Comparison of ENCODE assay signal across 8 cellular contexts in the genomic region with DNA sequence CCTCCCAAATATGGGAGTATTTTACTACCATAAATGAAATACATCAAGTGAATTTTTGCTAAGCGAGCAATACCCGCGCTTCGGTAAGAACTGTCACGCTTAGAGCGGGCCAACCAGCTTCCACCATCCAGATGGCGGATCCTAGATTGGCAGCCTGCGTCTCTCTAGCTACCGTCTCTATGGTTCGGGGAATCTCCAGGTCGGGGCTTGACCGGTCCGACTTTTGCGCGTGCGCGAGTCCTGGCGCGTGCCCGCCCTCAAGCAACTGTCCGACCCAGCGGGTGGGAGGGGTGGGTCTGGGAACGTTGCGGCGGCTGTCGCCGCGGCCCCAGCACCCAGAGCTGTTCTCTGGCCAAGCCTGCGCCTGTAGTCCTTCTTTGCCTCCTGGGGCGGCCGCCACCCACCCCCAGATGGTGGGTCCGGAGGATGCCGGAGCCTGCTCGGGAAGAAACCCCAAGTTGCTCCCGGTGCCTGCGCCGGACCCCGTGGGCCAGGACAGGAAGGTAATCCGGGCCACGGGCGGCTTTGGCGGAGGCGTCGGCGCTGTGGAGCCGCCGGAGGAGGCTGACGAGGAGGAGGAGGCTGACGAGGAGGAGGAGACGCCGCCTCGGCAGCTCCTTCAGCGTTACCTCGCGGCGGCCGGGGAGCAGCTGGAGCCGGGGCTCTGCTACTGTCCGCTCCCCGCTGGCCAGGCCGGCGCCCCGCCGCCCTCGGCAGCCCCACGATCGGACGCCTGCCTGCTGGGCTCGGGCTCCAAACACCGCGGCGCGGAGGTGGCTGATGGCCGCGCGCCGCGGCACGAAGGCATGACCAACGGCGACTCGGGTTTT. TPM values are rescaled to one million over a fixed set of nuclear protein-coding genes. Genes with fewer than 3 reads are reported as not detected.
A peak's percentile ranks its signal among the peaks of the same experiment; 100 is the strongest.
DNase-seq lines count a peak whose midpoint lies in the region; ATAC-seq and TF ChIP-seq lines count a peak whose summit lies in the region.

A gene (plus strand): TSS at position 338 of the 830 bp plus-strand sequence. CDS start 73 bp downstream, at position 411.

- peaks cover 44% of the 10 kb centered on the region for H3K79me2 ChIP-seq in PC-3 (ENCODE audit: low read length)

- peak within 1 kb of the TSS; percentile 46; the same call in 1 of the 3 replicates for H2BK15ac ChIP-seq in IMR-90 (ENCODE audit: low read depth, low read length)

- H3K79me1 ChIP-seq in IMR-90 (ENCODE audit: low read depth in 1 of 2, low read length in 2 of 2), result peaks cover 0 to 26% of the 10 kb centered on the region in 2 experiments; a peak in 2 of 4 replicates

- H2AK9ac ChIP-seq in IMR-90 (replicated peaks; ENCODE audit: low read depth, low read length, poor library complexity), result peak within 1 kb of the TSS; percentile 67

- peak within 1 kb of the TSS; percentile 62; the same call in 1 of the 2 replicates for H3K4ac ChIP-seq in IMR-90 (ENCODE audit: low read depth, low read length)

- TF ChIP-seq POLR2A in IMR-90 (IDR thresholded peaks at IDR 0.05; ENCODE audit: low read depth, low read length), result 0 out of 2 replicates have a peak, but pooled peaks have one; percentile 56
- peak in 1 of 2 donors; percentile 63 for TF ChIP-seq POLR2A in vagina (IDR thresholded peaks at IDR 0.05)

- peak within 1 kb of the TSS; percentile 59; the same call in 1 of the 2 replicates for H3K56ac ChIP-seq in IMR-90 (ENCODE audit: extremely low read depth, insufficient read depth, low read length)

- no peaks in the 10 kb centered on the region for H3F3A ChIP-seq in PC-3 (ENCODE audit: low read length, unreplicated experiment)

- H3K27ac ChIP-seq in IMR-90 (ENCODE audit: insufficient read depth, low read length) (peak within 1 kb of the TSS; percentile 90), PC-3 (ENCODE audit: low read length) (peak within 1 kb of the TSS; percentile 25; the same call in 1 of the 2 replicates), vagina (peak within 1 kb of the TSS; percentile 87)

- peak within 1 kb of the TSS; percentile 63 for H2BK120ac ChIP-seq in IMR-90 (ENCODE audit: low read depth, low read length)

- H3K9me1 ChIP-seq in IMR-90 (ENCODE audit: insufficient read depth, low read length), result no peaks in the 10 kb centered on the region; the same call in 1 of the 2 replicates

- H4K20me1 ChIP-seq in IMR-90 (ENCODE audit: insufficient read depth, low read length) (no peaks in the 10 kb centered on the region), PC-3 (ENCODE audit: low read length) (no peaks in the 10 kb centered on the region)

- dilution Hi-C loops in IMR-90 (cut with HindIII; ENCODE audit: low sequenced_read_pairs, unreplicated experiment), result no loop called here

- H4K91ac ChIP-seq in IMR-90 (ENCODE audit: insufficient read depth, low read depth, low read length), result peak within 1 kb of the TSS; percentile 48; the same call in 1 of the 2 replicates

- intact Hi-C loops in IMR-90 (cut with micrococcal nuclease), result loop anchor here (2.0 kb wide), 3 partner anchors 40 to 142 kb away; a partner anchor contains a TSS
- intact Hi-C loops in PC-3 (cut with micrococcal nuclease), result loop anchor here (1.0 to 5.0 kb wide), 2 partner anchors 40 kb away; a partner anchor contains a TSS
- intact Hi-C loops in Right ventricle myocardium inferior (cut with DNase I), result loop anchor here (2.0 kb wide), 1 partner anchor 40 kb away; a partner anchor contains a TSS
- intact Hi-C loops in vagina (cut with DNase I), result no loop called here

- TF ChIP-seq RAD21 in IMR-90 (IDR thresholded peaks at IDR 0.05; ENCODE audit: low read length), result no peak

- H3K4me3 ChIP-seq in IMR-90 (ENCODE audit: insufficient read depth, low read depth, low read length), result peak within 1 kb of the TSS; percentile 83
- H3K4me3 ChIP-seq in PC-3 (ENCODE audit: low read length), result peak within 1 kb of the TSS; percentile 85
- peak within 1 kb of the TSS; percentile 99 for H3K4me3 ChIP-seq in adipocyte (ENCODE audit: low read length)
- H3K4me3 ChIP-seq in vagina, result peak within 1 kb of the TSS; percentile 82 to 87

- peak within 1 kb of the TSS; percentile 82 to 100 for H4K8ac ChIP-seq in IMR-90 (ENCODE audit: low read depth in 2 of 2, low read length in 2 of 2)

- BruUV-seq in IMR-90 (replicated peaks; lab: Mats Ljungman, UMichigan), result no TSS peak
- no TSS peak for BruUV-seq in PC-3 (replicated peaks; lab: Mats Ljungman, UMichigan)

- H3K4me1 ChIP-seq in ES-I3 (ENCODE audit: insufficient read depth, low read length), result no peaks in the 10 kb centered on the region
- no peaks in the 10 kb centered on the region for H3K4me1 ChIP-seq in IMR-90 (ENCODE audit: control insufficient read depth, insufficient read depth, low read length)
- H3K4me1 ChIP-seq in PC-3 (ENCODE audit: insufficient read depth, low read length), result peaks cover 7% of the 10 kb centered on the region
- H3K4me1 ChIP-seq in adipocyte (ENCODE audit: control insufficient read depth, insufficient read depth, low read length), result peaks cover 11% of the 10 kb centered on the region
- peaks cover 28% of the 10 kb centered on the region for H3K4me1 ChIP-seq in vagina

- ATAC-seq in GM21737 (IDR thresholded peaks at IDR 0.05; ENCODE audit: unreplicated experiment) (peak; percentile 65), IMR-90 (ENCODE audit: low read depth) (peak; percentile 90), PC-3 (peak; percentile 77), Right ventricle myocardium inferior (peak; percentile 99)

- no peak for TF ChIP-seq CTCF in IMR-90 (conservative IDR thresholded peaks at IDR 0.05; ENCODE audit: low read depth, low read length)
- no peak for TF ChIP-seq CTCF in PC-3 (conservative IDR thresholded peaks at IDR 0.05; ENCODE audit: low read depth, low read length)
- TF ChIP-seq CTCF in vagina (IDR thresholded peaks at IDR 0.05), result no peak

- peak; percentile 97 for DNase-seq in IMR-90
- peak; percentile 92 for DNase-seq in PC-3
- DNase-seq in adipocyte (ENCODE audit: low read depth), result peak; percentile 98
- DNase-seq in Right ventricle myocardium inferior (ENCODE audit: missing footprints), result peak; percentile 97
- peak; percentile 55 to 97 (median 93) for DNase-seq in nucleus accumbens (lab: John Stamatoyannopoulos, UW)
- DNase-seq in vagina (ENCODE audit: extremely low spot score in 2 of 2), result peak; percentile 96

- H3K14ac ChIP-seq in IMR-90 (replicated peaks; ENCODE audit: low read depth, low read length), result peak within 1 kb of the TSS; percentile 53

- H2BK20ac ChIP-seq in IMR-90 (ENCODE audit: low read depth, low read length), result peak within 1 kb of the TSS; percentile 16; the same call in 1 of the 2 replicates

- H3K27me3 ChIP-seq in IMR-90 (ENCODE audit: control insufficient read depth, insufficient read depth, low read length) (no peaks in the 10 kb centered on the region), PC-3 (ENCODE audit: low read length) (no peaks in the 10 kb centered on the region), adipocyte (replicated peaks; ENCODE audit: control insufficient read depth, insufficient read depth, low read length) (no peaks in the 10 kb centered on the region), vagina (no peaks in the 10 kb centered on the region)

- no peak within 1 kb of the TSS; the same call in none of the 2 replicates for H3K18ac ChIP-seq in IMR-90 (ENCODE audit: low read depth, low read length)

- H3K9me3 ChIP-seq in ES-I3 (ENCODE audit: control insufficient read depth, insufficient read depth, low read length) (no peaks in the 10 kb centered on the region), IMR-90 (ENCODE audit: control insufficient read depth, insufficient read depth, low read length) (no peaks in the 10 kb centered on the region), PC-3 (ENCODE audit: low read length) (no peaks in the 10 kb centered on the region), adipocyte (ENCODE audit: control insufficient read depth, low read length) (no peaks in the 10 kb centered on the region), vagina (no peaks in the 10 kb centered on the region)

- CTCF ChIA-PET in IMR-90 (lab: Yijun Ruan, JAX), result no interaction called here
- CTCF ChIA-PET in PC-3 (lab: Charles Lee), result interaction anchor here (1.2 kb wide), 1 partner anchor 42 kb away, joined by 15 read pairs; no protein-coding TSS in a partner anchor

- H3K36me3 ChIP-seq in ES-I3 (ENCODE audit: insufficient read depth, low read length) (no peaks in the 10 kb centered on the region), IMR-90 (ENCODE audit: control insufficient read depth, insufficient read depth, low read length) (no peaks in the 10 kb centered on the region), PC-3 (ENCODE audit: low read depth, low read length) (no peaks in the 10 kb centered on the region), adipocyte (ENCODE audit: control insufficient read depth, insufficient read depth, low read length, severe bottlenecking) (no peaks in the 10 kb centered on the region), vagina (no peaks in the 10 kb centered on the region)

- POLR2A ChIA-PET in IMR-90 (lab: Charles Lee; ENCODE audit: unreplicated experiment) (interaction anchor here (0.6 to 0.7 kb wide), 2 partner anchors 26 to 35 kb away, joined by 3 to 7 read pairs; no protein-coding TSS in a partner anchor), PC-3 (lab: Charles Lee; ENCODE audit: unreplicated experiment) (interaction anchor here (0.6 to 0.7 kb wide), 6 partner anchors 8 to 792 kb away, joined by 3 to 31 read pairs (median 6); a partner anchor contains a TSS)

- H3K23ac ChIP-seq in IMR-90 (ENCODE audit: low read depth, low read length), result peak within 1 kb of the TSS; percentile 5; the same call in 1 of the 2 replicates

- 2% methylated on average over 30 of the region's 82 CpGs; no CpG with 5 or more reads in 1 of the 2 experiments for WGBS in IMR-90 (ENCODE audit: extremely low coverage in 2 of 2, insufficient read length in 1 of 2), 2 experiments

- in situ Hi-C loops in IMR-90 (cut with MboI; ENCODE audit: low sequenced_read_pairs), result no loop called here

- H3K9ac ChIP-seq in ES-I3 (ENCODE audit: low read depth, low read length), result peak within 1 kb of the TSS; percentile 73
- peak within 1 kb of the TSS; percentile 79 for H3K9ac ChIP-seq in IMR-90 (ENCODE audit: low read depth, low read length)
- peak within 1 kb of the TSS; percentile 68 for H3K9ac ChIP-seq in PC-3 (ENCODE audit: low read length)
- peak within 1 kb of the TSS; percentile 92 for H3K9ac ChIP-seq in adipocyte (ENCODE audit: low read length)

- peak within 1 kb of the TSS; percentile 87 for H2BK5ac ChIP-seq in IMR-90 (ENCODE audit: low read depth, low read length, poor library complexity, severe bottlenecking)

- H3K9me2 ChIP-seq in PC-3 (replicated peaks; ENCODE audit: low read length), result no peaks in the 10 kb centered on the region

- H3K4me2 ChIP-seq in IMR-90 (ENCODE audit: low read depth, low read length) (peak within 1 kb of the TSS; percentile 63), PC-3 (ENCODE audit: low read length) (peak within 1 kb of the TSS; percentile 82)

- H2AK5ac ChIP-seq in IMR-90 (ENCODE audit: low read depth, low read length), result no peak within 1 kb of the TSS

- peak within 1 kb of the TSS; percentile 87 for H4K5ac ChIP-seq in IMR-90 (ENCODE audit: low read depth, low read length)

- peak within 1 kb of the TSS; percentile 97 for H2AFZ ChIP-seq in IMR-90 (replicated peaks; ENCODE audit: low read length, poor library complexity)
- peak within 1 kb of the TSS; percentile 99 for H2AFZ ChIP-seq in PC-3 (ENCODE audit: low read length)

RNA-seq across cellular contexts. Expression of the gene that starts here (rescaled TPM):
- total RNA-seq in IMR-90 (2012; rRNA removed) (5.4 and 8.1 TPM in 2 replicates), PC-3 (2014; rRNA removed) (4.5 and 8.4 TPM in 2 replicates), Right ventricle myocardium inferior (4.6 TPM), vagina (14.7 TPM)
- polyA plus RNA-seq in IMR-90 (2012; rRNA removed), result 1.8 and 1.9 TPM in 2 replicates
- 0.61 and 0.84 TPM in 2 replicates for polyA plus RNA-seq in IMR-90 (2012; cell fraction: cytosol; rRNA removed)
- 1.3 and 4.2 TPM in 2 replicates for polyA plus RNA-seq in IMR-90 (2012; cell fraction: nucleus; rRNA removed; ENCODE audit: low replicate concordance)

Comparison
In these comparisons a context has a peak if more than half of its experiments do, and no peak if none do; other contexts are left out.
1. Peak in every context shown above with its lines: DNase-seq, ATAC-seq, H3K4me3 ChIP-seq and H3K27ac ChIP-seq.
2. H3K27ac ChIP-seq: peak in every context shown above with its lines; median percentile 90 in IMR-90; 87 in vagina; 25 in PC-3.